In genomic region chr5:56838409-56839039, GRCh38 we compare ENCODE assay signal across 9 cellular contexts. TPM values are rescaled to one million over a fixed set of nuclear protein-coding genes. Genes with fewer than 3 reads are reported as not detected.
DNase-seq lines count a peak whose midpoint lies in the region; ATAC-seq, FAIRE-seq and TF ChIP-seq lines count a peak whose summit lies in the region.
"Had no signal": no experiment of that assay in that cellular context is flagged by ENCODE, and none has a peak within 500 bp of the region (broad histone marks: within the 10 kb centered on the region; RNA-seq: fewer than 3 reads in every experiment).

No MANE protein-coding gene starts in this region.

- peak; percentile 52 for DNase-seq in NCI-H2171 treated with DMSO at 0.1 percent for 48 hours (lab: John Stamatoyannopoulos, UW)
- DNase-seq in NCI-H2171 (lab: John Stamatoyannopoulos, UW) = no peak
- no peak for DNase-seq in H54 (ENCODE audit: insufficient read length, low spot score)
- peak; percentile 77 for DNase-seq in NCI-H69 (lab: John Stamatoyannopoulos, UW)
- peak; percentile 81 for DNase-seq in astrocyte of the hippocampus (ENCODE audit: low read depth, low spot score)
- DNase-seq in iris pigment epithelial cell (ENCODE audit: low read depth) = peak; percentile 65
- no peak for DNase-seq in stimulated activated naive CD8-positive, alpha-beta T cell treated with anti-CD3 and anti-CD28 coated beads, Interleukin-15, Interleukin-2, amounts not matched to agents 100 U/mL and 50 U/mL, for 24 hours
- no peak for DNase-seq in posterior vena cava (ENCODE audit: low spot score)

- peak; percentile 84 for FAIRE-seq in H54 (lab: Jason Lieb, UNC)
- FAIRE-seq: colon had no signal

- intact Hi-C loops in posterior vena cava (cut with DNase I) = loop anchor here (5.0 kb wide), 1 partner anchor 566 kb away; no protein-coding TSS in a partner anchor

- no peak for TF ChIP-seq POLR2A in H54 (IDR thresholded peaks at IDR 0.05; ENCODE audit: low read depth, low read length)

- peak; percentile 69 for ATAC-seq in stimulated activated naive CD8-positive, alpha-beta T cell treated with anti-CD3 and anti-CD28 coated beads, Interleukin-15, Interleukin-2, amounts not matched to agents 100 U/mL and 50 U/mL, for 24 hours

RNA-seq across cellular contexts. Expression of gene MAP3K1, which starts 23.2 kb away (rescaled TPM):
- total RNA-seq in posterior vena cava = 10 to 100 TPM; 10.4 to 12.0 TPM

Comparison
In these comparisons a context has a peak if more than half of its experiments do, and no peak if none do; other contexts are left out.
1. DNase-seq: peak in NCI-H2171 treated with DMSO at 0.1 percent for 48 hours (single experiment), NCI-H69 (single experiment), astrocyte of the hippocampus (single experiment) and iris pigment epithelial cell (single experiment); none in NCI-H2171 (single experiment), H54 (single experiment), stimulated activated naive CD8-positive, alpha-beta T cell treated with anti-CD3 and anti-CD28 coated beads, Interleukin-15, Interleukin-2, amounts not matched to agents 100 U/mL and 50 U/mL, for 24 hours (single experiment) and posterior vena cava (single experiment).